Comparison of ENCODE assay signal across 22 cellular contexts in genomic region chr15:90338483-90338980, GRCh38. TPM values are rescaled to one million over a fixed set of nuclear protein-coding genes. Genes with fewer than 3 reads are reported as not detected.
A peak's percentile ranks its signal among the peaks of the same experiment; 100 is the strongest.
DNase-seq lines count a peak whose midpoint lies in the region; ATAC-seq, FAIRE-seq and TF ChIP-seq lines count a peak whose summit lies in the region.
"Had no signal": no experiment of that assay in that cellular context is flagged by ENCODE, and none has a peak within 500 bp of the region (broad histone marks: within the 10 kb centered on the region; RNA-seq: fewer than 3 reads in every experiment).

No MANE protein-coding gene starts in this region.

- no peak overlapping the region for H3K4me3 ChIP-seq in PC-3 (ENCODE audit: low read length)
- no peak overlapping the region for H3K4me3 ChIP-seq in bronchial epithelial cell (ENCODE audit: low read depth, low read length)
- H3K4me3 ChIP-seq: A549 had no signal

- no peaks in the 10 kb centered on the region for H3K9me3 Mint-ChIP-seq in progenitor cell of endocrine pancreas (ENCODE audit: low read depth)
- H3K9me3 Mint-ChIP-seq: CD4-positive, alpha-beta T cell; HFFc6 had no signal

- H3K27me3 ChIP-seq in PC-3 (ENCODE audit: low read length) (no peaks in the 10 kb centered on the region), bronchial epithelial cell (ENCODE audit: control insufficient read depth, insufficient read depth, low read length) (no peaks in the 10 kb centered on the region)

- no peaks in the 10 kb centered on the region for H4K20me1 ChIP-seq in PC-3 (ENCODE audit: low read length)

- CTCF ChIA-PET in PC-3 (lab: Charles Lee): no interaction called here

- TF ChIP-seq CTCF in PC-3 (conservative IDR thresholded peaks at IDR 0.05; ENCODE audit: low read depth, low read length): no peak
- TF ChIP-seq CTCF in bronchial epithelial cell (IDR thresholded peaks at IDR 0.05; ENCODE audit: insufficient read depth, low read length, severe bottlenecking): no peak
- TF ChIP-seq CTCF in progenitor cell of endocrine pancreas (IDR thresholded peaks at IDR 0.05; ENCODE audit: unreplicated experiment): no peak

- no peaks in the 10 kb centered on the region for H3K9me2 ChIP-seq in PC-3 (replicated peaks; ENCODE audit: low read length)

- no TSS peak for BruUV-seq in PC-3 (replicated peaks; lab: Mats Ljungman, UMichigan)

- no peaks in the 10 kb centered on the region for H3K36me3 Mint-ChIP-seq in progenitor cell of endocrine pancreas (ENCODE audit: insufficient read depth)

- H3K27ac ChIP-seq in PC-3 (ENCODE audit: low read length): peak overlapping the region; percentile 92
- H3K27ac ChIP-seq: 22Rv1, A549, C4-2B had no signal

- no peaks in the 10 kb centered on the region for H3K27me3 Mint-ChIP-seq in progenitor cell of endocrine pancreas
- H3K27me3 Mint-ChIP-seq: CD4-positive, alpha-beta T cell had no signal

- no peak overlapping the region for H3K4me2 ChIP-seq in PC-3 (ENCODE audit: low read length)
- H3K4me2 ChIP-seq: A549 had no signal

- no peak for FAIRE-seq in bronchial epithelial cell (lab: Jason Lieb, UNC)
- FAIRE-seq: A549, HepG2 had no signal

- H3K4me1 ChIP-seq in PC-3 (ENCODE audit: insufficient read depth, low read length): peaks cover 48% of the 10 kb centered on the region

- DNase-seq in NCI-H2107 treated with DMSO at 0.1 percent for 48 hours (lab: John Stamatoyannopoulos, UW; ENCODE audit: unreplicated experiment) (peak; percentile 20), NCI-H2107 (lab: John Stamatoyannopoulos, UW) (no peak), PC-3 (peak; percentile 58), bronchial epithelial cell (ENCODE audit: low read depth) (peak; percentile 83), progenitor cell of endocrine pancreas (ENCODE audit: low spot score, unreplicated experiment) (no peak), NCI-H510A treated with DMSO at 0.1 percent for 48 hours (lab: John Stamatoyannopoulos, UW) (no peak), GF-D8 (lab: John Stamatoyannopoulos, UW) (no peak), amygdala (lab: John Stamatoyannopoulos, UW) (no peak)
- DNase-seq: AML-193; Caco-2; CD4-positive, alpha-beta T cell; DMS153; DMS79; GDM1; GOT3; H7; HFFc6 had no signal

- no peaks in the 10 kb centered on the region for H3F3A ChIP-seq in PC-3 (ENCODE audit: low read length, unreplicated experiment)

- POLR2A ChIA-PET in PC-3 (lab: Charles Lee; ENCODE audit: unreplicated experiment): no interaction called here

- H3K36me3 ChIP-seq in PC-3 (ENCODE audit: low read depth, low read length) (no peaks in the 10 kb centered on the region), bronchial epithelial cell (ENCODE audit: control insufficient read depth, insufficient read depth, low read length) (no peaks in the 10 kb centered on the region)

- H3K27ac Mint-ChIP-seq in progenitor cell of endocrine pancreas: peak overlapping the region; percentile 60
- H3K27ac Mint-ChIP-seq: CD4-positive, alpha-beta T cell; HFFc6 had no signal

- H3K4me3 Mint-ChIP-seq in progenitor cell of endocrine pancreas (ENCODE audit: low read depth): no peak overlapping the region
- H3K4me3 Mint-ChIP-seq: CD4-positive, alpha-beta T cell; HFFc6 had no signal

- H3K4me1 Mint-ChIP-seq in progenitor cell of endocrine pancreas (ENCODE audit: low read depth): peaks cover 24% of the 10 kb centered on the region

- no peak for ATAC-seq in PC-3
- ATAC-seq: A549, HCT116, HepG2 had no signal

- H3K9ac ChIP-seq in PC-3 (ENCODE audit: low read length): no peak overlapping the region

- no peaks in the 10 kb centered on the region for H3K9me3 ChIP-seq in PC-3 (ENCODE audit: low read length)
- H3K9me3 ChIP-seq: A549, Caco-2 had no signal

- H3K79me2 ChIP-seq in PC-3 (ENCODE audit: low read length): no peaks in the 10 kb centered on the region

- intact Hi-C loops in PC-3 (cut with micrococcal nuclease): no loop called here

- no peak overlapping the region for H2AFZ ChIP-seq in PC-3 (ENCODE audit: low read length)

RNA-seq across cellular contexts. Expression of gene ZNF774, which starts 13.6 kb away (rescaled TPM):
- total RNA-seq in PC-3 (2014; rRNA removed): 1.1 and 1.9 TPM in 2 replicates
- total RNA-seq in bronchial epithelial cell: 3.3 and 4.2 TPM in 2 replicates
- 9.5 and 13.8 TPM in 2 replicates for total RNA-seq in progenitor cell of endocrine pancreas

RNA-seq across cellular contexts. Expression of gene IQGAP1, which starts 49.5 kb away (rescaled TPM):
- total RNA-seq in PC-3 (2014; rRNA removed) (139 and 148 TPM in 2 replicates), bronchial epithelial cell (163 and 276 TPM in 2 replicates), progenitor cell of endocrine pancreas (141 and 142 TPM in 2 replicates)

Comparison
In these comparisons a context has a peak if more than half of its experiments do, and no peak if none do; other contexts are left out.
1. DNase-seq: peak in NCI-H2107 treated with DMSO at 0.1 percent for 48 hours (single experiment), PC-3 (single experiment) and bronchial epithelial cell (single experiment); none in NCI-H2107 (single experiment), progenitor cell of endocrine pancreas (single experiment), NCI-H510A treated with DMSO at 0.1 percent for 48 hours (single experiment), GF-D8 (single experiment) and amygdala (0 of 56).